Comparison of ENCODE assay signal across 9 cellular contexts in genomic region chr1:151994956-151995355, GRCh38. TPM values are rescaled to one million over a fixed set of nuclear protein-coding genes. Genes with fewer than 3 reads are reported as not detected.
DNase-seq lines count a peak whose midpoint lies in the region; ATAC-seq and TF ChIP-seq lines count a peak whose summit lies in the region.
"Had no signal": no experiment of that assay in that cellular context is flagged by ENCODE, and none has a peak within 500 bp of the region (broad histone marks: within the 10 kb centered on the region; RNA-seq: fewer than 3 reads in every experiment).

No MANE protein-coding gene starts in this region.

- POLR2A ChIA-PET in SK-N-SH (lab: Yijun Ruan, JAX) = no interaction called here

- H3K9me3 ChIP-seq in SK-N-SH = no peaks in the 10 kb centered on the region
- H3K9me3 ChIP-seq in HAP-1 = no peaks in the 10 kb centered on the region

- no peaks in the 10 kb centered on the region for H3K36me3 Mint-ChIP-seq in stimulated activated memory B cell treated with anti-CD40 and anti-IgM and Interleukin-4, amounts not matched to agents 10 μg/mL and 1 μg/mL and 100 μg/mL, for 72 hours

- H3K4me3 ChIP-seq in SK-N-SH (ENCODE audit: low read depth in 2 of 2, low read length in 1 of 2) = no peak overlapping the region
- H3K4me3 ChIP-seq in fibroblast of mammary gland (ENCODE audit: control insufficient read depth, low read depth, low read length) = no peak overlapping the region
- H3K4me3 ChIP-seq in HAP-1 = no peak overlapping the region

- peak overlapping the region; percentile 59 for H3K4me3 Mint-ChIP-seq in stimulated activated memory B cell treated with anti-CD40 and anti-IgM and Interleukin-4, amounts not matched to agents 10 μg/mL and 1 μg/mL and 100 μg/mL, for 72 hours

- H3K4me2 ChIP-seq in SK-N-SH = peak overlapping the region; percentile 3; the same call in 1 of the 2 replicates

- H3K27ac Mint-ChIP-seq in stimulated activated memory B cell treated with anti-CD40 and anti-IgM and Interleukin-4, amounts not matched to agents 10 μg/mL and 1 μg/mL and 100 μg/mL, for 72 hours = peak overlapping the region; percentile 48

- peak in 1 of 2 experiments; percentile 74; a peak in 2 of 4 replicates for TF ChIP-seq EP300 in SK-N-SH (IDR thresholded peaks at IDR 0.05; ENCODE audit: borderline replicate concordance in 1 of 2, low read depth in 1 of 2, low read length in 1 of 2)

- no peak overlapping the region for H2AFZ ChIP-seq in SK-N-SH (ENCODE audit: low read depth)

- peak; percentile 27 for DNase-seq in NCI-H82 (lab: John Stamatoyannopoulos, UW)
- DNase-seq in NCI-H82 treated with DMSO at 0.1 percent for 48 hours (lab: John Stamatoyannopoulos, UW; ENCODE audit: unreplicated experiment) = no peak
- DNase-seq in SK-N-SH = no peak
- DNase-seq in fibroblast of mammary gland (ENCODE audit: low read depth) = peak; percentile 100
- DNase-seq in HAP-1 (ENCODE audit: low spot score in 2 of 2) = no peak
- no peak for DNase-seq in NCI-H2107 treated with DMSO at 0.1 percent for 48 hours (lab: John Stamatoyannopoulos, UW; ENCODE audit: unreplicated experiment)
- DNase-seq in stimulated activated CD4-positive, alpha-beta T cell treated with anti-CD3 and anti-CD28 coated beads, Interleukin-4, amount 100 ng/mL, for 4 hours = no peak

- H3K27me3 Mint-ChIP-seq in stimulated activated memory B cell treated with anti-CD40 and anti-IgM and Interleukin-4, amounts not matched to agents 10 μg/mL and 1 μg/mL and 100 μg/mL, for 72 hours = no peaks in the 10 kb centered on the region

- H3F3A ChIP-seq in SK-N-SH (replicated peaks; ENCODE audit: insufficient read depth) = peaks cover 44% of the 10 kb centered on the region

- H3K36me3 ChIP-seq in SK-N-SH (replicated peaks in 1 of 2; ENCODE audit: control insufficient read depth in 1 of 2, insufficient read depth in 2 of 2, low read length in 1 of 2) (no peaks in the 10 kb centered on the region), HAP-1 (replicated peaks) (no peaks in the 10 kb centered on the region; the same call in 1 of the 2 replicates)

- H3K79me2 ChIP-seq in SK-N-SH (ENCODE audit: insufficient read depth) = peaks cover 33% of the 10 kb centered on the region

- H3K9ac ChIP-seq in SK-N-SH = peak overlapping the region; percentile 3; the same call in 1 of the 2 replicates

- no peaks in the 10 kb centered on the region for H3K9me3 Mint-ChIP-seq in stimulated activated memory B cell treated with anti-CD40 and anti-IgM and Interleukin-4, amounts not matched to agents 10 μg/mL and 1 μg/mL and 100 μg/mL, for 72 hours

- TF ChIP-seq CTCF in SK-N-SH (IDR thresholded peaks at IDR 0.05) (no peak), fibroblast of mammary gland (conservative IDR thresholded peaks at IDR 0.05; ENCODE audit: control insufficient read depth, insufficient read depth, low read depth, low read length) (no peak)

- H3K4me1 Mint-ChIP-seq in stimulated activated memory B cell treated with anti-CD40 and anti-IgM and Interleukin-4, amounts not matched to agents 10 μg/mL and 1 μg/mL and 100 μg/mL, for 72 hours = peaks cover 24% of the 10 kb centered on the region

- H3K27me3 ChIP-seq in SK-N-SH (ENCODE audit: insufficient read depth) (no peaks in the 10 kb centered on the region; the same call in 1 of the 2 replicates), HAP-1 (ENCODE audit: low read depth) (no peaks in the 10 kb centered on the region)

- H3K4me1 ChIP-seq in SK-N-SH (ENCODE audit: control insufficient read depth in 1 of 2, insufficient read depth in 2 of 2, low read depth in 1 of 2, low read length in 1 of 2) (peaks cover 14 to 22% of the 10 kb centered on the region in 2 experiments), HAP-1 (peaks cover 41% of the 10 kb centered on the region)

- H3K27ac ChIP-seq in SK-N-SH (ENCODE audit: low read depth in 2 of 2, low read length in 1 of 2) = peak overlapping the region in 1 of 2 experiments; percentile 95; a peak in 2 of 4 replicates
- H3K27ac ChIP-seq: C4-2B had no signal

- CTCF ChIA-PET in SK-N-SH (lab: Yijun Ruan, JAX) = interaction anchor here (0.6 kb wide), 1 partner anchor 40 kb away, joined by 3 read pairs; no protein-coding TSS in a partner anchor

- WGBS in SK-N-SH (ENCODE audit: low lambda C conversion rate) = 26% methylated on average over 6 of the region's 6 CpGs

- in situ Hi-C loops in HAP-1 (cut with MboI; ENCODE audit: low sequenced_read_pairs) = loop anchor here (5.0 kb wide), 1 partner anchor 63 kb away; no protein-coding TSS in a partner anchor

- H3K9me2 ChIP-seq in SK-N-SH = no peaks in the 10 kb centered on the region

- no peak for ATAC-seq in stimulated activated memory B cell treated with anti-CD40 and anti-IgM and Interleukin-4, amounts not matched to agents 10 μg/mL and 1 μg/mL and 100 μg/mL, for 72 hours

- no peak for TF ChIP-seq RAD21 in SK-N-SH (IDR thresholded peaks at IDR 0.05; ENCODE audit: low read length)

- H4K20me1 ChIP-seq in SK-N-SH (ENCODE audit: insufficient read depth) = peaks cover 24% of the 10 kb centered on the region

TF ChIP-seq in SK-N-SH, 30 proteins besides CTCF, POLR2A, EP300 and RAD21 (continues in another document):
- no peak for TF ChIP-seq RCOR1 (IDR thresholded peaks at IDR 0.05; ENCODE audit: low read length)
- TF ChIP-seq JUND (IDR thresholded peaks at IDR 0.05) = peak; percentile 87
- TF ChIP-seq NRF1 (IDR thresholded peaks at IDR 0.05; ENCODE audit: low read depth, low read length) = no peak
- peak; percentile 91 for TF ChIP-seq REST (IDR thresholded peaks at IDR 0.05; ENCODE audit: low read depth, low read length)
- TF ChIP-seq NFIC (IDR thresholded peaks at IDR 0.05; ENCODE audit: borderline replicate concordance) = peak; percentile 92
- peak; percentile 35; the same call in 1 of the 2 replicates for TF ChIP-seq TAF1 (IDR thresholded peaks at IDR 0.05; ENCODE audit: borderline replicate concordance, low read depth, low read length)
- TF ChIP-seq TCF12 (IDR thresholded peaks at IDR 0.05) = peak; percentile 89
- no peak for TF ChIP-seq EZH2phosphoT487 (IDR thresholded peaks at IDR 0.05; ENCODE audit: borderline replicate concordance, low read depth)
- TF ChIP-seq ELF1 (IDR thresholded peaks at IDR 0.05) = 0 out of 2 replicates have a peak, but pooled peaks have one; percentile 24
- TF ChIP-seq MAX (IDR thresholded peaks at IDR 0.05; ENCODE audit: low read depth) = peak; percentile 41; the same call in 1 of the 2 replicates
- peak; percentile 85; the same call in 1 of the 2 replicates for TF ChIP-seq SIN3A (IDR thresholded peaks at IDR 0.05; ENCODE audit: borderline replicate concordance, low read depth, low read length)
- peak; percentile 70 for TF ChIP-seq ZBTB33 (IDR thresholded peaks at IDR 0.05; ENCODE audit: borderline replicate concordance, low read depth)

RNA-seq across cellular contexts. Expression of gene S100A10, which starts 1.3 kb away (rescaled TPM):
- 141 and 161 TPM in 2 replicates for polyA plus RNA-seq in SK-N-SH (2012; rRNA removed)
- 216 and 299 TPM in 2 replicates for polyA plus RNA-seq in SK-N-SH (2012; cell fraction: cytosol; rRNA removed)
- polyA plus RNA-seq in SK-N-SH (2012; cell fraction: nucleus; rRNA removed) = 49.3 and 52.3 TPM in 2 replicates

RNA-seq across cellular contexts. Expression of gene S100A11, which starts 41.8 kb away (rescaled TPM):
- 565 and 736 TPM in 2 replicates for polyA plus RNA-seq in SK-N-SH (2012; rRNA removed)
- polyA plus RNA-seq in SK-N-SH (2012; cell fraction: cytosol; rRNA removed) = 703 and 835 TPM in 2 replicates
- 163 and 193 TPM in 2 replicates for polyA plus RNA-seq in SK-N-SH (2012; cell fraction: nucleus; rRNA removed)

Comparison
In these comparisons a context has a peak if more than half of its experiments do, and no peak if none do; other contexts are left out.
1. DNase-seq: peak in NCI-H82 (single experiment) and fibroblast of mammary gland (single experiment); none in NCI-H82 treated with DMSO at 0.1 percent for 48 hours (single experiment), SK-N-SH (single experiment), HAP-1 (0 of 2), NCI-H2107 treated with DMSO at 0.1 percent for 48 hours (single experiment) and stimulated activated CD4-positive, alpha-beta T cell treated with anti-CD3 and anti-CD28 coated beads, Interleukin-4, amount 100 ng/mL, for 4 hours (0 of 2).